ENCODE assay signal across 18 cellular contexts in the genomic region with DNA sequence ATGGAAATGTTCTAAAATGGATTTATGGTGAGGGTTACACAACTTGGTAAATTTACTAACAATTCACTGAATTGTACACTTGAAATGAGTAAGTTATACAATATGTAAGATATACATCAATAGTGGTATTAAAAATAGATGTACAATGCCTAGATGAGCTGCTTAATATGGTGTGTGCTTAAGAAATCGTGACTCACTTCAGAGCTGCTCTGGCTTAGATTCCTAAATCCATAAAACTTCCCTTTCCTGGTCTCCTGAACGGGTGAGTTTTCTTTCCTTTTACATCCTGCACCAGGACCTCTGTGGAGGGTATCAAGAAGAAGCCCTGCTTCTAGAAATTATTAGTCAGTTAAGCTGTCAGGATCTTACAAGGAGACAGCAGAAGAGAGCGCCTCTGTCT.
"Had no signal": no experiment of that assay in that cellular context is flagged by ENCODE, and none has a peak within 500 bp of the region (broad histone marks: within the 10 kb centered on the region; RNA-seq: fewer than 3 reads in every experiment).

No MANE protein-coding gene starts in this region.

- H3K9me3 Mint-ChIP-seq: activated naive CD4-positive, alpha-beta T cell treated with anti-CD3 and anti-CD28 coated beads, Interleukin-2, amount 50 U/mL, for 24 hours; activated T-cell treated with anti-CD3 and anti-CD28 coated beads, Interleukin-2, amount 50 U/mL, for 24 hours had no signal

- ATAC-seq: activated CD4-positive, CD25-positive, alpha-beta regulatory T cell treated with anti-CD3 and anti-CD28 coated beads, Interleukin-2, amount 50 U/mL, for 24 hours; activated CD8-positive, alpha-beta memory T cell treated with anti-CD3 and anti-CD28 coated beads, Interleukin-2, amount 10 ng/mL, durations not matched to agents 7 days and 5 days; right cardiac atrium; T-helper 17 cell; upper lobe of right lung had no signal

- H3K27ac Mint-ChIP-seq: activated CD8-positive, alpha-beta memory T cell treated with anti-CD3 and anti-CD28 coated beads, Interleukin-2, amount 10 ng/mL, durations not matched to agents 7 days and 5 days; activated naive CD4-positive, alpha-beta T cell treated with anti-CD3 and anti-CD28 coated beads, Interleukin-2, amount 50 U/mL, for 24 hours; activated T-cell treated with anti-CD3 and anti-CD28 coated beads, Interleukin-2, amount 50 U/mL, for 24 hours; naive B cell; T-helper 17 cell had no signal

- H3K27me3 ChIP-seq: suprapubic skin, upper lobe of right lung had no signal

- H3K27ac ChIP-seq: suprapubic skin, upper lobe of right lung had no signal

- H3K36me3 Mint-ChIP-seq: activated CD8-positive, alpha-beta memory T cell treated with anti-CD3 and anti-CD28 coated beads, Interleukin-2, amount 10 ng/mL, durations not matched to agents 7 days and 5 days; activated naive CD4-positive, alpha-beta T cell treated with anti-CD3 and anti-CD28 coated beads, Interleukin-2, amount 50 U/mL, for 24 hours; brain; naive B cell had no signal

- H3K4me1 Mint-ChIP-seq: activated CD8-positive, alpha-beta memory T cell treated with anti-CD3 and anti-CD28 coated beads, Interleukin-2, amount 10 ng/mL, durations not matched to agents 7 days and 5 days; activated naive CD4-positive, alpha-beta T cell treated with anti-CD3 and anti-CD28 coated beads, Interleukin-2, amount 50 U/mL, for 24 hours; brain; naive B cell had no signal

- H3K4me3 ChIP-seq: suprapubic skin, upper lobe of right lung had no signal

- DNase-seq: activated CD8-positive, alpha-beta memory T cell treated with anti-CD3 and anti-CD28 coated beads, Interleukin-2, amount 10 ng/mL, durations not matched to agents 7 days and 5 days; activated effector memory CD4-positive, alpha-beta T cell treated with Interleukin-2 at 50 U/mL for 16 hours; amygdala; hippocampal formation; kidney glomerular epithelial cell; midbrain; naive B cell; nucleus accumbens; right cardiac atrium; stimulated activated CD4-positive, alpha-beta T cell treated with anti-CD3 and anti-CD28 coated beads, Interleukin-2, amount 100 ng/mL, for 24 hours; stimulated activated naive CD4-positive, alpha-beta T cell; T-helper 17 cell had no signal

- H3K9me3 ChIP-seq: suprapubic skin, upper lobe of right lung had no signal

- H3K4me3 Mint-ChIP-seq: activated CD8-positive, alpha-beta memory T cell treated with anti-CD3 and anti-CD28 coated beads, Interleukin-2, amount 10 ng/mL, durations not matched to agents 7 days and 5 days; activated naive CD4-positive, alpha-beta T cell treated with anti-CD3 and anti-CD28 coated beads, Interleukin-2, amount 50 U/mL, for 24 hours; activated T-cell treated with anti-CD3 and anti-CD28 coated beads, Interleukin-2, amount 50 U/mL, for 24 hours; brain; naive B cell; T-helper 17 cell had no signal

- H3K4me1 ChIP-seq: suprapubic skin, upper lobe of right lung had no signal

- H3K27me3 Mint-ChIP-seq: activated naive CD4-positive, alpha-beta T cell treated with anti-CD3 and anti-CD28 coated beads, Interleukin-2, amount 50 U/mL, for 24 hours had no signal

- H3K36me3 ChIP-seq: suprapubic skin, upper lobe of right lung had no signal
